ENCODE assay signal across 8 cellular contexts in genomic region chr9:100505564-100506159, GRCh38. TPM values are rescaled to one million over a fixed set of nuclear protein-coding genes. Genes with fewer than 3 reads are reported as not detected.
DNase-seq lines count a peak whose midpoint lies in the region; ATAC-seq and TF ChIP-seq lines count a peak whose summit lies in the region.

No MANE protein-coding gene starts in this region.

- H3K27ac ChIP-seq in DND-41 (ENCODE audit: low read length) (no peak overlapping the region), MM.1S (ENCODE audit: low read length) (no peak overlapping the region), esophagus muscularis mucosa (replicated peaks in 1 of 4) (no peak overlapping the region), osteoblast (ENCODE audit: low read depth, low read length) (no peak overlapping the region)

- H3K36me3 ChIP-seq in DND-41 (ENCODE audit: insufficient read depth, low read length) (no peaks in the 10 kb centered on the region), MM.1S (replicated peaks; ENCODE audit: insufficient read depth, low read length) (0 out of 2 replicates have a peak, but pooled peaks cover 1% of the 10 kb centered on the region), esophagus muscularis mucosa (peaks cover 0 to 6% (median 0%) of the 10 kb centered on the region in 4 donors), osteoblast (ENCODE audit: insufficient read depth, low read length) (no peaks in the 10 kb centered on the region)

- TF ChIP-seq CTCF in DND-41 (IDR thresholded peaks at IDR 0.05; ENCODE audit: borderline replicate concordance, extremely low read depth, low read length, poor library complexity, severe bottlenecking) (peak; percentile 72), GM20000 (IDR thresholded peaks at IDR 0.05; ENCODE audit: extremely low read depth, missing control alignments) (peak; percentile 70), MM.1S (IDR thresholded peaks at IDR 0.05; ENCODE audit: low read length) (peak; percentile 93), esophagus muscularis mucosa (IDR thresholded peaks at IDR 0.05) (peak in 2 of 3 experiments; percentile 25 to 45), osteoblast (IDR thresholded peaks at IDR 0.05; ENCODE audit: extremely low read depth, low read depth, low read length) (peak; percentile 93)

- H3F3A ChIP-seq in MM.1S (ENCODE audit: insufficient read depth, low read length), result 0 out of 2 replicates have a peak, but pooled peaks cover 7% of the 10 kb centered on the region

- no peaks in the 10 kb centered on the region for H3K27me3 ChIP-seq in DND-41 (ENCODE audit: insufficient read depth, low read length, poor library complexity)
- H3K27me3 ChIP-seq in MM.1S (replicated peaks; ENCODE audit: insufficient read depth, low read length), result no peaks in the 10 kb centered on the region
- no peaks in the 10 kb centered on the region for H3K27me3 ChIP-seq in esophagus muscularis mucosa
- no peaks in the 10 kb centered on the region for H3K27me3 ChIP-seq in osteoblast (ENCODE audit: insufficient read depth, low read length)

- ATAC-seq in DND-41 (ENCODE audit: insufficient read depth, low read depth) (0 out of 3 replicates have a peak, but pooled peaks have one; percentile 42), HG03354 (IDR thresholded peaks at IDR 0.05; ENCODE audit: poor library complexity, severe bottlenecking, unreplicated experiment) (no peak)

- H3K79me2 ChIP-seq in DND-41 (ENCODE audit: insufficient read depth, low read length), result no peaks in the 10 kb centered on the region
- no peaks in the 10 kb centered on the region for H3K79me2 ChIP-seq in MM.1S (ENCODE audit: low read length)
- H3K79me2 ChIP-seq in osteoblast (ENCODE audit: insufficient read depth, low read length), result no peaks in the 10 kb centered on the region

- no peaks in the 10 kb centered on the region for H3K9me2 ChIP-seq in MM.1S (replicated peaks; ENCODE audit: insufficient read depth, low read length)

- no peak for TF ChIP-seq EP300 in esophagus muscularis mucosa (IDR thresholded peaks at IDR 0.05)

- TF ChIP-seq POLR2A in esophagus muscularis mucosa (IDR thresholded peaks at IDR 0.05; ENCODE audit: low read depth), result no peak

- H4K20me1 ChIP-seq in DND-41 (ENCODE audit: insufficient read depth, low read length) (no peaks in the 10 kb centered on the region), MM.1S (ENCODE audit: insufficient read depth, low read length) (no peaks in the 10 kb centered on the region), osteoblast (ENCODE audit: insufficient read depth, low read length) (no peaks in the 10 kb centered on the region)

- intact Hi-C loops in esophagus muscularis mucosa (cut with DNase I), result no loop called here

- H3K9me3 ChIP-seq in DND-41 (ENCODE audit: insufficient read depth, low read length, severe bottlenecking) (no peaks in the 10 kb centered on the region), MM.1S (replicated peaks; ENCODE audit: insufficient read depth, low read length) (no peaks in the 10 kb centered on the region), esophagus muscularis mucosa (no peaks in the 10 kb centered on the region), osteoblast (ENCODE audit: low read depth, low read length) (no peaks in the 10 kb centered on the region)

- no peak overlapping the region for H3K4me2 ChIP-seq in DND-41 (ENCODE audit: insufficient read depth, low read length)
- H3K4me2 ChIP-seq in MM.1S (ENCODE audit: low read depth, low read length), result no peak overlapping the region
- no peak overlapping the region for H3K4me2 ChIP-seq in osteoblast (ENCODE audit: insufficient read depth, low read length)

- DNase-seq in DND-41 (peak; percentile 56), GM20000 (ENCODE audit: low spot score) (peak; percentile 39), MM.1S (peak; percentile 65), esophagus muscularis mucosa (ENCODE audit: extremely low spot score) (no peak), osteoblast (ENCODE audit: insufficient read length, low spot score, missing footprints) (peak; percentile 80), NCI-H1105 treated with DMSO at 0.1 percent for 48 hours (lab: John Stamatoyannopoulos, UW) (no peak)
- peak; percentile 82 to 86 for DNase-seq in activated CD4-positive, alpha-beta T cell treated with anti-CD3 and anti-CD28 coated beads, Interleukin-2, amount 50 U/mL, for 48 hours

- H2AFZ ChIP-seq in DND-41 (ENCODE audit: low read depth, low read length), result no peak overlapping the region
- H2AFZ ChIP-seq in MM.1S (ENCODE audit: low read length), result no peak overlapping the region
- no peak overlapping the region for H2AFZ ChIP-seq in osteoblast (ENCODE audit: low read length)

- 57% methylated on average over 4 of the region's 4 CpGs for WGBS in esophagus muscularis mucosa

- H3K4me3 ChIP-seq in DND-41 (ENCODE audit: low read depth in 1 of 2, low read length in 2 of 2), result no peak overlapping the region
- no peak overlapping the region for H3K4me3 ChIP-seq in MM.1S (ENCODE audit: low read length)
- no peak overlapping the region for H3K4me3 ChIP-seq in esophagus muscularis mucosa
- no peak overlapping the region for H3K4me3 ChIP-seq in osteoblast (ENCODE audit: insufficient read depth, low read length)

- H3K9ac ChIP-seq in DND-41 (ENCODE audit: low read depth, low read length) (no peak overlapping the region), MM.1S (ENCODE audit: low read length) (no peak overlapping the region)

- H3K4me1 ChIP-seq in DND-41 (ENCODE audit: insufficient read depth, low read length) (no peaks in the 10 kb centered on the region), MM.1S (ENCODE audit: low read length) (peaks cover 16% of the 10 kb centered on the region), esophagus muscularis mucosa (no peaks in the 10 kb centered on the region), osteoblast (ENCODE audit: insufficient read depth, low read length) (no peaks in the 10 kb centered on the region)

RNA-seq across cellular contexts. Expression of gene TMEFF1, which starts 32.7 kb away (rescaled TPM):
- total RNA-seq in esophagus muscularis mucosa (1 to 10 TPM in 1 of 4 donors, under 1 TPM in 3; 0.50 to 1.7 (median 0.73) TPM), osteoblast (0.72 and 1.2 TPM in 2 replicates)

Comparison
In these comparisons a context has a peak if more than half of its experiments do, and no peak if none do; other contexts are left out.
1. DNase-seq: peak in DND-41 (single experiment), GM20000 (single experiment), MM.1S (single experiment), activated CD4-positive, alpha-beta T cell treated with anti-CD3 and anti-CD28 coated beads, Interleukin-2, amount 50 U/mL, for 48 hours (2 of 2) and osteoblast (single experiment); none in esophagus muscularis mucosa (single experiment) and NCI-H1105 treated with DMSO at 0.1 percent for 48 hours (single experiment).
2. CTCF ChIP-seq: peak in every context shown above with its lines; median percentile 93 in MM.1S; 93 in osteoblast; 72 in DND-41; 70 in GM20000; 35 in esophagus muscularis mucosa.